Comparison of ENCODE assay signal across 16 cellular contexts in the genomic region with DNA sequence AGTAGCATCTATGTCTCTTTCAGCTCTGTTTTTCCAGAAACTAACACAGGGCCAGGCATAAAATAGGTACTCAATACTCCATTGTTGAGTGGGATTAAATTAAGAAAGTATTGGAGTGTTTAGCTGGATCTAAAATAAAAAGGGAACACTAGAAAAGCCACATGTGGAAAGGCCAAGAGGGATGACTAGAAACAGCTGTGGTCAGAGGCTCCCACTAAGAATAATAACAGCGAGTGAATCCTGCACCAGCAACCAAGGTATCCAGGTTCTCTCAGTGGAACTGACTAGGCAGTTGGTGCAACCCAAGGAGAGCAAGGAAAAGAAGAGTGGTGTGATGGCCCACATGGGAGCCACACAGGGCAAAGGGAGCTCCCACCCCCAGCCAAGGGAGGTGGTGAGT. TPM values are rescaled to one million over a fixed set of nuclear protein-coding genes. Genes with fewer than 3 reads are reported as not detected.
DNase-seq lines count a peak whose midpoint lies in the region; ATAC-seq and TF ChIP-seq lines count a peak whose summit lies in the region.
"Had no signal": no experiment of that assay in that cellular context is flagged by ENCODE, and none has a peak within 500 bp of the region (broad histone marks: within the 10 kb centered on the region; RNA-seq: fewer than 3 reads in every experiment).

No MANE protein-coding gene starts in this region.

- H4K5ac ChIP-seq in IMR-90 (ENCODE audit: low read depth, low read length), result no peak overlapping the region

- H2BK5ac ChIP-seq in IMR-90 (ENCODE audit: low read depth, low read length, poor library complexity, severe bottlenecking) (no peak overlapping the region), neuronal stem cell (ENCODE audit: low read length) (no peak overlapping the region)

- CTCF ChIA-PET in IMR-90 (lab: Yijun Ruan, JAX), result no interaction called here

- H3K79me1 ChIP-seq in IMR-90 (ENCODE audit: low read depth in 1 of 2, low read length in 2 of 2), result no peaks in the 10 kb centered on the region
- H3K79me1 ChIP-seq in neuronal stem cell (ENCODE audit: low read depth, low read length), result no peaks in the 10 kb centered on the region

- H3K23ac ChIP-seq in IMR-90 (ENCODE audit: low read depth, low read length) (no peak overlapping the region), neuronal stem cell (ENCODE audit: low read depth, low read length, poor library complexity) (no peak overlapping the region)

- TF ChIP-seq POLR2A in IMR-90 (IDR thresholded peaks at IDR 0.05; ENCODE audit: low read depth, low read length), result no peak

- BruUV-seq in IMR-90 (replicated peaks; lab: Mats Ljungman, UMichigan), result no TSS peak

- H3K4me2 ChIP-seq in IMR-90 (ENCODE audit: low read depth, low read length) (no peak overlapping the region), neuronal stem cell (ENCODE audit: insufficient read depth, low read length, poor library complexity, severe bottlenecking) (no peak overlapping the region)

- H3K9me1 ChIP-seq in IMR-90 (ENCODE audit: insufficient read depth, low read length), result no peaks in the 10 kb centered on the region

- TF ChIP-seq RAD21 in IMR-90 (IDR thresholded peaks at IDR 0.05; ENCODE audit: low read length), result no peak

- H3K36me3 ChIP-seq in IMR-90 (ENCODE audit: control insufficient read depth, insufficient read depth, low read length) (no peaks in the 10 kb centered on the region), neuronal stem cell (replicated peaks in 1 of 2; ENCODE audit: control insufficient read depth in 2 of 2, insufficient read depth in 2 of 2, low read length in 2 of 2) (no peaks in the 10 kb centered on the region)

- H2BK12ac ChIP-seq in neuronal stem cell (ENCODE audit: low read length), result no peak overlapping the region

- no peak for ATAC-seq in IMR-90 (ENCODE audit: low read depth)
- ATAC-seq in HG03097 (IDR thresholded peaks at IDR 0.05; ENCODE audit: low FRiP score, unreplicated experiment), result no peak
- ATAC-seq in GM18873 (IDR thresholded peaks at IDR 0.05; ENCODE audit: low FRiP score, unreplicated experiment), result no peak
- ATAC-seq: CD8-positive, alpha-beta T cell; GM12878; HepG2 had no signal

- H2AFZ ChIP-seq in IMR-90 (replicated peaks; ENCODE audit: low read length, poor library complexity) (no peak overlapping the region), neuronal stem cell (ENCODE audit: low read length) (peak overlapping the region; percentile 54)
- H2AFZ ChIP-seq: GM23248 had no signal

- H4K91ac ChIP-seq in IMR-90 (ENCODE audit: insufficient read depth, low read depth, low read length) (no peak overlapping the region), neuronal stem cell (ENCODE audit: low read depth, low read length, poor library complexity) (no peak overlapping the region)

- no peak overlapping the region for H3K4ac ChIP-seq in IMR-90 (ENCODE audit: low read depth, low read length)
- H3K4ac ChIP-seq in neuronal stem cell (ENCODE audit: low read length), result no peak overlapping the region

- WGBS in IMR-90 (ENCODE audit: extremely low coverage in 2 of 2, insufficient read length in 1 of 2), 2 experiments, result no CpG with 5 or more reads among the region's 1 CpG
- no CpG with 5 or more reads among the region's 1 CpG for WGBS in neuronal stem cell (ENCODE audit: extremely low coverage in 2 of 2, insufficient read length in 2 of 2, insufficient replicate concordance in 1 of 2), 2 donors

- H3K27me3 ChIP-seq in IMR-90 (ENCODE audit: control insufficient read depth, insufficient read depth, low read length) (no peaks in the 10 kb centered on the region), neuronal stem cell (ENCODE audit: control insufficient read depth in 3 of 3, insufficient read depth in 3 of 3, low read depth in 1 of 3, low read length in 3 of 3) (no peaks in the 10 kb centered on the region)

- H3K18ac ChIP-seq in IMR-90 (ENCODE audit: low read depth, low read length) (no peak overlapping the region), neuronal stem cell (ENCODE audit: low read length) (no peak overlapping the region)

- TF ChIP-seq CTCF in IMR-90 (conservative IDR thresholded peaks at IDR 0.05; ENCODE audit: low read depth, low read length) (no peak), foreskin fibroblast (IDR thresholded peaks at IDR 0.05; ENCODE audit: low read depth, low read length) (no peak)

- no peak overlapping the region for H2AK9ac ChIP-seq in IMR-90 (replicated peaks; ENCODE audit: low read depth, low read length, poor library complexity)

- H3K27ac ChIP-seq in IMR-90 (ENCODE audit: insufficient read depth, low read length) (no peak overlapping the region), neuronal stem cell (replicated peaks; ENCODE audit: low read length) (no peak overlapping the region)
- H3K27ac ChIP-seq: GM23248 had no signal

- H3K4me3 ChIP-seq in IMR-90 (ENCODE audit: insufficient read depth, low read depth, low read length), result no peak overlapping the region
- H3K4me3 ChIP-seq in foreskin fibroblast (ENCODE audit: low read depth in 1 of 2, low read length in 2 of 2), result no peak overlapping the region
- no peak overlapping the region for H3K4me3 ChIP-seq in neuronal stem cell (ENCODE audit: low read length in 2 of 2)
- H3K4me3 ChIP-seq: GM12878, GM23248 had no signal

- no peak overlapping the region for H3K14ac ChIP-seq in IMR-90 (replicated peaks; ENCODE audit: low read depth, low read length)
- no peak overlapping the region for H3K14ac ChIP-seq in neuronal stem cell (ENCODE audit: low read length)

- intact Hi-C loops in IMR-90 (cut with micrococcal nuclease), result no loop called here

- H3K56ac ChIP-seq in IMR-90 (ENCODE audit: extremely low read depth, insufficient read depth, low read length), result no peak overlapping the region

- peak overlapping the region; percentile 24; the same call in 1 of the 2 replicates for H2BK20ac ChIP-seq in IMR-90 (ENCODE audit: low read depth, low read length)

- no peak overlapping the region for H4K8ac ChIP-seq in IMR-90 (ENCODE audit: low read depth in 2 of 2, low read length in 2 of 2)
- no peak overlapping the region for H4K8ac ChIP-seq in neuronal stem cell (ENCODE audit: low read depth, low read length)

- in situ Hi-C loops in IMR-90 (cut with MboI; ENCODE audit: low sequenced_read_pairs), result no loop called here

- POLR2A ChIA-PET in IMR-90 (lab: Charles Lee; ENCODE audit: unreplicated experiment), result no interaction called here

- H2BK120ac ChIP-seq in IMR-90 (ENCODE audit: low read depth, low read length) (no peak overlapping the region), neuronal stem cell (ENCODE audit: low read depth, low read length) (no peak overlapping the region)

- no peak for DNase-seq in IMR-90
- peak; percentile 9 to 50 for DNase-seq in foreskin fibroblast
- no peak for DNase-seq in neuronal stem cell (ENCODE audit: low spot score)
- DNase-seq in stimulated activated CD4-positive, alpha-beta T cell treated with anti-CD3 and anti-CD28 coated beads, Interleukin-15, amount 100 ng/mL, for 24 hours, result no peak
- DNase-seq in EL, result no peak
- DNase-seq: ACHN; Calu3; CD8-positive, alpha-beta T cell; DMS79 treated with DMSO at 0.1 percent for 48 hours; GM23248; H7; KG1 had no signal

- no peaks in the 10 kb centered on the region for H4K20me1 ChIP-seq in IMR-90 (ENCODE audit: insufficient read depth, low read length)

- no peak overlapping the region for H3K9ac ChIP-seq in IMR-90 (ENCODE audit: low read depth, low read length)
- no peak overlapping the region for H3K9ac ChIP-seq in neuronal stem cell (ENCODE audit: low read depth, low read length, poor library complexity)
- H3K9ac ChIP-seq: GM23248 had no signal

- H3K4me1 ChIP-seq in IMR-90 (ENCODE audit: control insufficient read depth, insufficient read depth, low read length) (no peaks in the 10 kb centered on the region), neuronal stem cell (ENCODE audit: control insufficient read depth in 2 of 2, insufficient read depth in 1 of 2, low read depth in 1 of 2, low read length in 2 of 2) (peaks cover 0 to 3% of the 10 kb centered on the region in 2 donors)

- H3K9me3 ChIP-seq in IMR-90 (ENCODE audit: control insufficient read depth, insufficient read depth, low read length), result peaks cover 4% of the 10 kb centered on the region
- H3K9me3 ChIP-seq in neuronal stem cell (replicated peaks in 1 of 2; ENCODE audit: control insufficient read depth in 2 of 2, insufficient read depth in 1 of 2, low read depth in 1 of 2, low read length in 2 of 2), result peaks cover 0 to 4% of the 10 kb centered on the region in 2 donors

- dilution Hi-C loops in IMR-90 (cut with HindIII; ENCODE audit: low sequenced_read_pairs, unreplicated experiment), result no loop called here

- no peak overlapping the region for H2BK15ac ChIP-seq in IMR-90 (ENCODE audit: low read depth, low read length)
- no peak overlapping the region for H2BK15ac ChIP-seq in neuronal stem cell (ENCODE audit: low read length)

- H2AK5ac ChIP-seq in IMR-90 (ENCODE audit: low read depth, low read length) (no peak overlapping the region), neuronal stem cell (ENCODE audit: low read depth, low read length) (no peak overlapping the region)

TF ChIP-seq in IMR-90, 13 proteins besides CTCF, POLR2A, EP300 and RAD21:
- no peak for TF ChIP-seq SMC3 (IDR thresholded peaks at IDR 0.05; ENCODE audit: low read depth, low read length)
- TF ChIP-seq FOS (IDR thresholded peaks at IDR 0.05; ENCODE audit: low read depth, low read length), result no peak
- TF ChIP-seq USF2 (IDR thresholded peaks at IDR 0.05; ENCODE audit: low read depth, low read length), result no peak
- TF ChIP-seq, protein P1, sequence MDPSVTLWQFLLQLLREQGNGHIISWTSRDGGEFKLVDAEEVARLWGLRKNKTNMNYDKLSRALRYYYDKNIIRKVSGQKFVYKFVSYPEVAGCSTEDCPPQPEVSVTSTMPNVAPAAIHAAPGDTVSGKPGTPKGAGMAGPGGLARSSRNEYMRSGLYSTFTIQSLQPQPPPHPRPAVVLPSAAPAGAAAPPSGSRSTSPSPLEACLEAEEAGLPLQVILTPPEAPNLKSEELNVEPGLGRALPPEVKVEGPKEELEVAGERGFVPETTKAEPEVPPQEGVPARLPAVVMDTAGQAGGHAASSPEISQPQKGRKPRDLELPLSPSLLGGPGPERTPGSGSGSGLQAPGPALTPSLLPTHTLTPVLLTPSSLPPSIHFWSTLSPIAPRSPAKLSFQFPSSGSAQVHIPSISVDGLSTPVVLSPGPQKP (IDR thresholded peaks at IDR 0.05; ENCODE audit: borderline replicate concordance, low read depth, low read length), result no peak

RNA-seq across cellular contexts. Expression of gene RGMB, which starts 31.5 kb away (rescaled TPM):
- total RNA-seq in IMR-90 (2012; rRNA removed), result 74.4 and 83.0 TPM in 2 replicates
- 128 and 129 TPM in 2 replicates for polyA plus RNA-seq in IMR-90 (2012; rRNA removed)
- polyA plus RNA-seq in IMR-90 (2012; cell fraction: cytosol; rRNA removed), result 104 and 165 TPM in 2 replicates
- polyA plus RNA-seq in IMR-90 (2012; cell fraction: nucleus; rRNA removed; ENCODE audit: low replicate concordance), result 301 and 527 TPM in 2 replicates
- polyA plus RNA-seq in neuronal stem cell (2013, experiment 1 of 2), result 23.7 TPM
- 23.3 TPM for polyA plus RNA-seq in neuronal stem cell (2013, experiment 2 of 2)

Comparison
In these comparisons a context has a peak if more than half of its experiments do, and no peak if none do; other contexts are left out.
1. DNase-seq: peak in foreskin fibroblast (2 of 2); none in IMR-90 (single experiment), neuronal stem cell (single experiment), stimulated activated CD4-positive, alpha-beta T cell treated with anti-CD3 and anti-CD28 coated beads, Interleukin-15, amount 100 ng/mL, for 24 hours (single experiment) and EL (single experiment).